ENCODE assay signal across 8 cellular contexts in the genomic region with DNA sequence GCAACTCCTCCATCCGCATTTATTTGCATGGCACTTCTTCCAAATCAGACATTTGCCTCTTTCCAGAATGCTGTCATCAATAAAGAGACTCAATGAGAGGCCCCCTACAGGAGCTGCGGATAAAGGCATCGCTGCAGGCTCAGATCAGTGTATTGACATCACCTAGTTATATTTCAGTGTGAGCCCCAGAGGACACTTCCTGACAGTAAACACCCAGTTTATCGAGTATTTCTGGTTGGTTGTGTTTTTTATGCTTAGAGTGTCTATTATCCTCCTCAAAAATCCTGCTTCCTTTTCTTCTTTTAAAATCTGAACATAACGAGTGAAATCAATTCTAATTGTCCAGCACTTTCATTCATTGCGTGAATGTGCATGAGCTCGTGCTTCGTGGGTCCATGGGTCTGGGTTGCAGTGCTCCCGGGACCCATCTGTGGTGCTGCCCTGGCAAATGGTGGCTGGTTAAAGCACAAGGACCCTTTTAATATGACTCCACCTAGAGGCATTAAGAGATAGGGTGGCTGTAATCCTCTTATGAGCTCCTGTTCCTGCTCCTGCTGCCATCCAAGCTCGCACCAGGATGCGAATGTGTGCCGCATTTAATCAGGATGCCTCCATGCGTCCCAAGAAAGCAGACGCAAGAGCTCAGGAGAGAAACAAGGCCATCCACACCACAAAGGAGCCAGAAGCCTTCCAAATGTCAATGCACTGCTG. TPM values are rescaled to one million over a fixed set of nuclear protein-coding genes. Genes with fewer than 3 reads are reported as not detected.
DNase-seq lines count a peak whose midpoint lies in the region; ATAC-seq and TF ChIP-seq lines count a peak whose summit lies in the region.

No MANE protein-coding gene starts in this region.

- intact Hi-C loops in upper lobe of right lung (cut with DNase I), result no loop called here
- intact Hi-C loops in posterior cingulate gyrus (cut with DNase I), result loop anchor here (5.0 kb wide), 1 partner anchor 39 kb away; the partner anchor contains the start of gene NRP2

- H3K27ac ChIP-seq in cardiac muscle cell, result no peak overlapping the region
- H3K27ac ChIP-seq in right atrium auricular region, result no peak overlapping the region
- no peak overlapping the region for H3K27ac ChIP-seq in upper lobe of right lung

- TF ChIP-seq POLR2A in GM18505 (IDR thresholded peaks at IDR 0.05; ENCODE audit: borderline replicate concordance, extremely low read depth, insufficient read depth, insufficient read length), result no peak

- H3K9me3 ChIP-seq in cardiac muscle cell (ENCODE audit: low read depth) (no peaks in the 10 kb centered on the region), right atrium auricular region (no peaks in the 10 kb centered on the region), upper lobe of right lung (no peaks in the 10 kb centered on the region)

- peak; percentile 46 for TF ChIP-seq CTCF in cardiac muscle cell (IDR thresholded peaks at IDR 0.05; ENCODE audit: low read depth, low read length)
- no peak for TF ChIP-seq CTCF in right atrium auricular region (IDR thresholded peaks at IDR 0.05)
- TF ChIP-seq CTCF in fibroblast of pulmonary artery (IDR thresholded peaks at IDR 0.05; ENCODE audit: low read length, missing control alignments), result peak; percentile 26
- peak; percentile 15 for TF ChIP-seq CTCF in upper lobe of right lung (IDR thresholded peaks at IDR 0.05)

- no peaks in the 10 kb centered on the region for H3K27me3 ChIP-seq in cardiac muscle cell
- H3K27me3 ChIP-seq in right atrium auricular region, result no peaks in the 10 kb centered on the region
- no peaks in the 10 kb centered on the region for H3K27me3 ChIP-seq in upper lobe of right lung

- H3K36me3 ChIP-seq in cardiac muscle cell, result peaks cover 26% of the 10 kb centered on the region
- H3K36me3 ChIP-seq in right atrium auricular region, result peaks cover 4% of the 10 kb centered on the region
- peaks cover 36% of the 10 kb centered on the region for H3K36me3 ChIP-seq in upper lobe of right lung

- no peaks in the 10 kb centered on the region for H3K4me1 ChIP-seq in cardiac muscle cell (ENCODE audit: low read depth)
- no peaks in the 10 kb centered on the region for H3K4me1 ChIP-seq in right atrium auricular region
- H3K4me1 ChIP-seq in upper lobe of right lung, result peaks cover 8% of the 10 kb centered on the region

- H3K4me3 ChIP-seq in cardiac muscle cell (no peak overlapping the region), right atrium auricular region (no peak overlapping the region), fibroblast of pulmonary artery (replicated peaks; ENCODE audit: low read depth, low read length) (no peak overlapping the region), upper lobe of right lung (no peak overlapping the region)

- ATAC-seq in upper lobe of right lung, result no peak
- ATAC-seq in GM18505 (IDR thresholded peaks at IDR 0.05; ENCODE audit: unreplicated experiment), result no peak

- DNase-seq in cardiac muscle cell (ENCODE audit: low read depth in 1 of 2, low spot score in 1 of 2), result no peak
- no peak for DNase-seq in right atrium auricular region (ENCODE audit: low spot score)
- DNase-seq in NCI-H524 treated with DMSO at 0.1 percent for 48 hours (lab: John Stamatoyannopoulos, UW), result peak; percentile 93
- DNase-seq in fibroblast of pulmonary artery (ENCODE audit: low read depth), result no peak
- DNase-seq in upper lobe of right lung, result no peak
- DNase-seq in stimulated activated CD4-positive, alpha-beta T cell treated with anti-CD3 and anti-CD28 coated beads, Interleukin-4, amount 100 ng/mL, for 1 hour, result no peak
- DNase-seq in posterior cingulate gyrus, result no peak

RNA-seq across cellular contexts. Expression of gene NRP2, which starts 38.9 kb away (rescaled TPM):
- total RNA-seq in cardiac muscle cell (41.6 and 166 TPM in 2 replicates), right atrium auricular region (10 to 100 TPM in 1 of 2 donors, 1 to 10 TPM in 1; 7.1 to 10.9 TPM), upper lobe of right lung (75.3 TPM)
- polyA plus RNA-seq in cardiac muscle cell, result 35.2 and 118 TPM in 2 replicates

Comparison
In these comparisons a context has a peak if more than half of its experiments do, and no peak if none do; other contexts are left out.
1. CTCF ChIP-seq: peak in cardiac muscle cell (single experiment), fibroblast of pulmonary artery (single experiment) and upper lobe of right lung (single experiment); none in right atrium auricular region (0 of 2).